In genomic region chr17:12979255-12979654, GRCh38 we compare ENCODE assay signal across 3 cellular contexts.
A peak's percentile ranks its signal among the peaks of the same experiment; 100 is the strongest.
TF ChIP-seq lines count a peak whose summit lies in the region.

No MANE protein-coding gene starts in this region.

TF ChIP-seq in liver, 16 proteins besides CTCF, POLR2A, EP300 and RAD21:
- TF ChIP-seq NR2F2 (IDR thresholded peaks at IDR 0.05) = peak; percentile 69
- TF ChIP-seq FOXA1 (IDR thresholded peaks at IDR 0.05) = no peak
- peak; percentile 40 to 51 for TF ChIP-seq HNF4A (conservative IDR thresholded peaks at IDR 0.05)
- peak; percentile 90 to 92 for TF ChIP-seq RXRA (IDR thresholded peaks at IDR 0.05)

TF ChIP-seq in HepG2, 621 proteins besides CTCF, POLR2A, EP300 and RAD21 (continued from another document):
- TF ChIP-seq HDAC6 (IDR thresholded peaks at IDR 0.05; ENCODE audit: low read depth, low read length) (no peak), NFIC (IDR thresholded peaks at IDR 0.05; ENCODE audit: low read length) (no peak), ZNF230 (CRISPR knock-in tag; IDR thresholded peaks at IDR 0.05) (no peak), ZNF333 (CRISPR knock-in tag; IDR thresholded peaks at IDR 0.05; ENCODE audit: borderline replicate concordance) (no peak), ZNF749 (CRISPR knock-in tag; IDR thresholded peaks at IDR 0.05; ENCODE audit: borderline replicate concordance) (no peak), ZNF383 (CRISPR knock-in tag; IDR thresholded peaks at IDR 0.05; ENCODE audit: borderline replicate concordance) (no peak), HHEX (CRISPR knock-in tag; IDR thresholded peaks at IDR 0.05) (no peak), ZNF713 (CRISPR knock-in tag; IDR thresholded peaks at IDR 0.05) (no peak), ZNF605 (CRISPR knock-in tag; IDR thresholded peaks at IDR 0.05) (no peak)
- TF ChIP-seq, protein P1, sequence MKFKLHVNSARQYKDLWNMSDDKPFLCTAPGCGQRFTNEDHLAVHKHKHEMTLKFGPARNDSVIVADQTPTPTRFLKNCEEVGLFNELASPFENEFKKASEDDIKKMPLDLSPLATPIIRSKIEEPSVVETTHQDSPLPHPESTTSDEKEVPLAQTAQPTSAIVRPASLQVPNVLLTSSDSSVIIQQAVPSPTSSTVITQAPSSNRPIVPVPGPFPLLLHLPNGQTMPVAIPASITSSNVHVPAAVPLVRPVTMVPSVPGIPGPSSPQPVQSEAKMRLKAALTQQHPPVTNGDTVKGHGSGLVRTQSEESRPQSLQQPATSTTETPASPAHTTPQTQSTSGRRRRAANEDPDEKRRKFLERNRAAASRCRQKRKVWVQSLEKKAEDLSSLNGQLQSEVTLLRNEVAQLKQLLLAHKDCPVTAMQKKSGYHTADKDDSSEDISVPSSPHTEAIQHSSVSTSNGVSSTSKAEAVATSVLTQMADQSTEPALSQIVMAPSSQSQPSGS (CRISPR knock-in tag; IDR thresholded peaks at IDR 0.05) = no peak

TF ChIP-seq in WTC11, 78 proteins besides CTCF, POLR2A, EP300 and RAD21:
- no peak for TF ChIP-seq SP1 (CRISPR knock-in tag; conservative IDR thresholded peaks at IDR 0.05)
- no peak for TF ChIP-seq SMAD4 (CRISPR knock-in tag; IDR thresholded peaks at IDR 0.05)
- no peak for TF ChIP-seq HMGA2 (CRISPR knock-in tag; IDR thresholded peaks at IDR 0.05)
- no peak for TF ChIP-seq GTF2I (CRISPR knock-in tag; conservative IDR thresholded peaks at IDR 0.05)
- no peak for TF ChIP-seq ZNF232 (CRISPR knock-in tag; IDR thresholded peaks at IDR 0.05)
- TF ChIP-seq, protein P2, sequence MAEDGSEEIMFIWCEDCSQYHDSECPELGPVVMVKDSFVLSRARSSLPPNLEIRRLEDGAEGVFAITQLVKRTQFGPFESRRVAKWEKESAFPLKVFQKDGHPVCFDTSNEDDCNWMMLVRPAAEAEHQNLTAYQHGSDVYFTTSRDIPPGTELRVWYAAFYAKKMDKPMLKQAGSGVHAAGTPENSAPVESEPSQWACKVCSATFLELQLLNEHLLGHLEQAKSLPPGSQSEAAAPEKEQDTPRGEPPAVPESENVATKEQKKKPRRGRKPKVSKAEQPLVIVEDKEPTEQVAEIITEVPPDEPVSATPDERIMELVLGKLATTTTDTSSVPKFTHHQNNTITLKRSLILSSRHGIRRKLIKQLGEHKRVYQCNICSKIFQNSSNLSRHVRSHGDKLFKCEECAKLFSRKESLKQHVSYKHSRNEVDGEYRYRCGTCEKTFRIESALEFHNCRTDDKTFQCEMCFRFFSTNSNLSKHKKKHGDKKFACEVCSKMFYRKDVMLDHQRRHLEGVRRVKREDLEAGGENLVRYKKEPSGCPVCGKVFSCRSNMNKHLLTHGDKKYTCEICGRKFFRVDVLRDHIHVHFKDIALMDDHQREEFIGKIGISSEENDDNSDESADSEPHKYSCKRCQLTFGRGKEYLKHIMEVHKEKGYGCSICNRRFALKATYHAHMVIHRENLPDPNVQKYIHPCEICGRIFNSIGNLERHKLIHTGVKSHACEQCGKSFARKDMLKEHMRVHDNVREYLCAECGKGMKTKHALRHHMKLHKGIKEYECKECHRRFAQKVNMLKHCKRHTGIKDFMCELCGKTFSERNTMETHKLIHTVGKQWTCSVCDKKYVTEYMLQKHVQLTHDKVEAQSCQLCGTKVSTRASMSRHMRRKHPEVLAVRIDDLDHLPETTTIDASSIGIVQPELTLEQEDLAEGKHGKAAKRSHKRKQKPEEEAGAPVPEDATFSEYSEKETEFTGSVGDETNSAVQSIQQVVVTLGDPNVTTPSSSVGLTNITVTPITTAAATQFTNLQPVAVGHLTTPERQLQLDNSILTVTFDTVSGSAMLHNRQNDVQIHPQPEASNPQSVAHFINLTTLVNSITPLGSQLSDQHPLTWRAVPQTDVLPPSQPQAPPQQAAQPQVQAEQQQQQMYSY (CRISPR knock-in tag; IDR thresholded peaks at IDR 0.05) = no peak
- TF ChIP-seq, protein P3, sequence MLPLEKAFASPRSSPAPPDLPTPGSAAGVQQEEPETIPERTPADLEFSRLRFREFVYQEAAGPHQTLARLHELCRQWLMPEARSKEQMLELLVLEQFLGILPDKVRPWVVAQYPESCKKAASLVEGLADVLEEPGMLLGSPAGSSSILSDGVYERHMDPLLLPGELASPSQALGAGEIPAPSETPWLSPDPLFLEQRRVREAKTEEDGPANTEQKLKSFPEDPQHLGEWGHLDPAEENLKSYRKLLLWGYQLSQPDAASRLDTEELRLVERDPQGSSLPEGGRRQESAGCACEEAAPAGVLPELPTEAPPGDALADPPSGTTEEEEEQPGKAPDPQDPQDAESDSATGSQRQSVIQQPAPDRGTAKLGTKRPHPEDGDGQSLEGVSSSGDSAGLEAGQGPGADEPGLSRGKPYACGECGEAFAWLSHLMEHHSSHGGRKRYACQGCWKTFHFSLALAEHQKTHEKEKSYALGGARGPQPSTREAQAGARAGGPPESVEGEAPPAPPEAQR (CRISPR knock-in tag; IDR thresholded peaks at IDR 0.05) = no peak
